15 cellular contexts compared by ENCODE assay signal in genomic region chr19:3142938-3143337, GRCh38. TPM values are rescaled to one million over a fixed set of nuclear protein-coding genes. Genes with fewer than 3 reads are reported as not detected.
DNase-seq lines count a peak whose midpoint lies in the region; ATAC-seq and TF ChIP-seq lines count a peak whose summit lies in the region.
"Had no signal": no experiment of that assay in that cellular context is flagged by ENCODE, and none has a peak within 500 bp of the region (broad histone marks: within the 10 kb centered on the region; RNA-seq: fewer than 3 reads in every experiment).

No MANE protein-coding gene starts in this region.

- TF ChIP-seq EP300 in transverse colon (IDR thresholded peaks at IDR 0.05; ENCODE audit: low read depth): no peak

- no peak overlapping the region for H3K4me3 Mint-ChIP-seq in activated CD4-positive, alpha-beta memory T cell treated with anti-CD3 and anti-CD28 coated beads for 36 hours

- H3K9me3 ChIP-seq in left ventricle myocardium inferior (replicated peaks) (peaks cover 13% of the 10 kb centered on the region), fibroblast of lung (ENCODE audit: control insufficient read depth, insufficient read depth, low read depth, low read length) (no peaks in the 10 kb centered on the region), transverse colon (no peaks in the 10 kb centered on the region)

- H3K27me3 ChIP-seq in left ventricle myocardium inferior (ENCODE audit: low read depth) (no peaks in the 10 kb centered on the region), fibroblast of lung (ENCODE audit: control insufficient read depth, insufficient read depth, low read length) (no peaks in the 10 kb centered on the region), transverse colon (no peaks in the 10 kb centered on the region)

- peaks cover 15% of the 10 kb centered on the region for H3K4me1 ChIP-seq in left ventricle myocardium inferior
- peaks cover 6% of the 10 kb centered on the region for H3K4me1 ChIP-seq in fibroblast of lung (ENCODE audit: control insufficient read depth, extremely low read depth, insufficient read depth, low read length)
- H3K4me1 ChIP-seq in transverse colon: peaks cover 0 to 10% (median 0%) of the 10 kb centered on the region in 4 donors

- no peak overlapping the region for H2AFZ ChIP-seq in fibroblast of lung (ENCODE audit: low read length)

- 61 to 67% methylated on average over 6 to 9 of the region's 9 CpGs for WGBS in transverse colon (ENCODE audit: low coverage in 1 of 2), 2 donors

- intact Hi-C loops in left ventricle myocardium inferior (cut with micrococcal nuclease) (no loop called here), Right ventricle myocardium inferior (cut with DNase I) (no loop called here), transverse colon (cut with DNase I; ENCODE audit: low total_unique reads) (no loop called here), posterior vena cava (cut with DNase I) (no loop called here)
- intact Hi-C loops in activated CD4-positive, alpha-beta memory T cell treated with anti-CD3 and anti-CD28 coated beads for 36 hours (cut with micrococcal nuclease): loop anchor here (1.0 kb wide), 1 partner anchor 10 kb away; no protein-coding TSS in a partner anchor

- H3K36me3 ChIP-seq in left ventricle myocardium inferior (no peaks in the 10 kb centered on the region), fibroblast of lung (ENCODE audit: control insufficient read depth, insufficient read depth, low read length) (no peaks in the 10 kb centered on the region), transverse colon (no peaks in the 10 kb centered on the region)

- no peaks in the 10 kb centered on the region for H4K20me1 ChIP-seq in fibroblast of lung (ENCODE audit: control insufficient read depth, extremely low read depth, insufficient read depth, low read length)

- POLR2A ChIA-PET in activated CD4-positive, alpha-beta memory T cell treated with anti-CD3 and anti-CD28 coated beads for 36 hours (lab: Charles Lee): interaction anchor here (0.7 kb wide), 1 partner anchor 11 kb away, joined by 4 read pairs; no protein-coding TSS in a partner anchor

- TF ChIP-seq POLR2A in transverse colon (IDR thresholded peaks at IDR 0.05): no peak

- no peak for ATAC-seq in Right ventricle myocardium inferior
- ATAC-seq in GM21576 (IDR thresholded peaks at IDR 0.05; ENCODE audit: unreplicated experiment): no peak

- H3K4me1 Mint-ChIP-seq in activated CD4-positive, alpha-beta memory T cell treated with anti-CD3 and anti-CD28 coated beads for 36 hours (ENCODE audit: low read depth): peaks cover 38% of the 10 kb centered on the region

- H3K4me2 ChIP-seq in fibroblast of lung (ENCODE audit: extremely low read depth, insufficient read depth, low read length): no peak overlapping the region

- in situ Hi-C loops in transverse colon (cut with MboI; ENCODE audit: low pct_ligation_motif_present in 1 of 4, low pct_unique_long_range_greater_than_20kb in 1 of 4, low sequenced_read_pairs in 3 of 4): no loop called here

- H3K79me2 ChIP-seq in fibroblast of lung (ENCODE audit: control insufficient read depth, insufficient read depth, low read length): no peaks in the 10 kb centered on the region

- H3K4me3 ChIP-seq in left ventricle myocardium inferior (no peak overlapping the region), fibroblast of lung (replicated peaks in 1 of 4; ENCODE audit: control extremely low read depth in 1 of 4, insufficient read depth in 1 of 4, low read depth in 3 of 4, low read length in 4 of 4) (no peak overlapping the region), transverse colon (no peak overlapping the region)
- H3K4me3 ChIP-seq: lung had no signal

- H3K36me3 Mint-ChIP-seq in activated CD4-positive, alpha-beta memory T cell treated with anti-CD3 and anti-CD28 coated beads for 36 hours: peaks cover 18% of the 10 kb centered on the region

- peak overlapping the region; percentile 9 for H3K27ac Mint-ChIP-seq in activated CD4-positive, alpha-beta memory T cell treated with anti-CD3 and anti-CD28 coated beads for 36 hours

- no peak for DNase-seq in left ventricle myocardium inferior
- no peak for DNase-seq in Right ventricle myocardium inferior (ENCODE audit: missing footprints)
- DNase-seq in activated CD4-positive, alpha-beta memory T cell treated with anti-CD3 and anti-CD28 coated beads for 36 hours: no peak
- no peak for DNase-seq in fibroblast of lung (ENCODE audit: low read depth in 2 of 2)
- no peak for DNase-seq in transverse colon
- no peak for DNase-seq in posterior vena cava (ENCODE audit: low spot score)
- DNase-seq in HK-2 (ENCODE audit: unreplicated experiment): no peak
- DNase-seq: activated effector memory CD4-positive, alpha-beta T cell treated with Interleukin-2 at 50 U/mL for 16 hours; NCI-H2171; NK-92 treated with Interleukin-12 subunit alpha and Interleukin-12 subunit beta, amount 100 ng/mL, for 24 hours; retina; SHP77 treated with DMSO at 0.1 percent for 48 hours had no signal

- peak overlapping the region; percentile 73 for H3K27ac ChIP-seq in left ventricle myocardium inferior (replicated peaks)
- peak overlapping the region; percentile 94 for H3K27ac ChIP-seq in fibroblast of lung (ENCODE audit: insufficient read depth, low read length)
- peak overlapping the region; percentile 55 to 70 (median 64) for H3K27ac ChIP-seq in transverse colon

- no peaks in the 10 kb centered on the region for H3K9me3 Mint-ChIP-seq in activated CD4-positive, alpha-beta memory T cell treated with anti-CD3 and anti-CD28 coated beads for 36 hours
- H3K9me3 Mint-ChIP-seq: natural killer cell treated with Interleukin-12 subunit alpha and Interleukin-12 subunit beta and Interleukin-15 and Interleukin-18, amount 100 ng/mL, for 72 hours had no signal

- CTCF ChIA-PET in activated CD4-positive, alpha-beta memory T cell treated with anti-CD3 and anti-CD28 coated beads for 36 hours (lab: Charles Lee): interaction anchor here (1.5 to 8.4 kb wide), 4 partner anchors 10 to 68 kb away, joined by 4 to 59 read pairs (median 7); no protein-coding TSS in a partner anchor

- no peaks in the 10 kb centered on the region for H3K27me3 Mint-ChIP-seq in activated CD4-positive, alpha-beta memory T cell treated with anti-CD3 and anti-CD28 coated beads for 36 hours
- H3K27me3 Mint-ChIP-seq: natural killer cell treated with Interleukin-12 subunit alpha and Interleukin-12 subunit beta and Interleukin-15 and Interleukin-18, amount 100 ng/mL, for 72 hours had no signal

- H3K9ac ChIP-seq in fibroblast of lung (ENCODE audit: insufficient read depth, low read length): no peak overlapping the region

- TF ChIP-seq CTCF in left ventricle myocardium inferior (IDR thresholded peaks at IDR 0.05; ENCODE audit: borderline replicate concordance) (no peak), fibroblast of lung (conservative IDR thresholded peaks at IDR 0.05 in 1 of 2, IDR thresholded peaks at IDR 0.05 in 1 of 2; ENCODE audit: low read depth in 1 of 2, low read length in 2 of 2) (no peak), transverse colon (IDR thresholded peaks at IDR 0.05) (no peak)

RNA-seq across cellular contexts. Expression of gene GNA15, which starts 7.1 kb away (rescaled TPM):
- 1.2 TPM for total RNA-seq in left ventricle myocardium inferior
- 2.9 TPM for total RNA-seq in Right ventricle myocardium inferior
- total RNA-seq in activated CD4-positive, alpha-beta memory T cell treated with anti-CD3 and anti-CD28 coated beads for 36 hours: 10 to 100 TPM; 78.4 to 79.5 TPM
- not detected in 2 replicates for total RNA-seq in fibroblast of lung
- polyA plus RNA-seq in fibroblast of lung: not detected in 2 replicates
- not detected in 2 replicates for polyA plus RNA-seq in fibroblast of lung (2012)
- not detected in 2 replicates for polyA minus RNA-seq in fibroblast of lung (ENCODE audit: low replicate concordance)
- total RNA-seq in transverse colon: 1 to 10 TPM in 2 of 4 donors, not detected in 2; 1.9 to 2.2 TPM
- 1 to 10 TPM; 7.0 to 9.9 TPM for total RNA-seq in posterior vena cava

RNA-seq across cellular contexts. Expression of gene S1PR4, which starts 35.6 kb away (rescaled TPM):
- total RNA-seq in left ventricle myocardium inferior: 0.60 TPM
- 1.2 TPM for total RNA-seq in Right ventricle myocardium inferior
- total RNA-seq in activated CD4-positive, alpha-beta memory T cell treated with anti-CD3 and anti-CD28 coated beads for 36 hours: 10 to 100 TPM; 32.7 to 34.0 TPM
- not detected in 2 replicates for total RNA-seq in fibroblast of lung
- not detected in 2 replicates for polyA plus RNA-seq in fibroblast of lung
- not detected in 2 replicates for polyA plus RNA-seq in fibroblast of lung (2012)
- not detected in 2 replicates for polyA minus RNA-seq in fibroblast of lung (ENCODE audit: low replicate concordance)
- 10 to 100 TPM in 1 of 4 donors, 1 to 10 TPM in 1, under 1 TPM in 1, not detected in 1; 0.68 to 14.6 (median 6.0) TPM for total RNA-seq in transverse colon
- total RNA-seq in posterior vena cava: 1 to 10 TPM; 1.7 to 3.1 TPM

RNA-seq across cellular contexts. Expression of gene NCLN, which starts 42.8 kb away (rescaled TPM):
- total RNA-seq in left ventricle myocardium inferior: 28.3 TPM
- total RNA-seq in Right ventricle myocardium inferior: 23.7 TPM
- total RNA-seq in activated CD4-positive, alpha-beta memory T cell treated with anti-CD3 and anti-CD28 coated beads for 36 hours: 10 to 100 TPM; 47.0 to 50.9 TPM
- 24.4 and 35.8 TPM in 2 replicates for total RNA-seq in fibroblast of lung
- 33.0 and 52.5 TPM in 2 replicates for polyA plus RNA-seq in fibroblast of lung
- 58.8 and 103 TPM in 2 replicates for polyA plus RNA-seq in fibroblast of lung (2012)
- polyA minus RNA-seq in fibroblast of lung (ENCODE audit: low replicate concordance): 108 and 141 TPM in 2 replicates
- 100 to 1,000 TPM in 2 of 4 donors, 10 to 100 TPM in 2; 65.4 to 142 (median 102) TPM for total RNA-seq in transverse colon
- 10 to 100 TPM; 37.7 to 40.4 TPM for total RNA-seq in posterior vena cava

RNA-seq across cellular contexts. Expression of gene GNA11, which starts 48.8 kb away (rescaled TPM):
- 58.1 TPM for total RNA-seq in left ventricle myocardium inferior
- 64.7 TPM for total RNA-seq in Right ventricle myocardium inferior
- 10 to 100 TPM in 1 of 2 experiments, 1 to 10 TPM in 1; 6.3 to 11.6 TPM for total RNA-seq in activated CD4-positive, alpha-beta memory T cell treated with anti-CD3 and anti-CD28 coated beads for 36 hours
- 40.8 and 46.2 TPM in 2 replicates for total RNA-seq in fibroblast of lung
- 43.7 and 61.4 TPM in 2 replicates for polyA plus RNA-seq in fibroblast of lung
- 58.8 and 73.6 TPM in 2 replicates for polyA plus RNA-seq in fibroblast of lung (2012)
- 184 and 228 TPM in 2 replicates for polyA minus RNA-seq in fibroblast of lung (ENCODE audit: low replicate concordance)
- total RNA-seq in transverse colon: 100 to 1,000 TPM; 160 to 467 (median 242) TPM
- 10 to 100 TPM; 71.9 to 76.5 TPM for total RNA-seq in posterior vena cava

Comparison
In these comparisons a context has a peak if more than half of its experiments do, and no peak if none do; other contexts are left out.
1. RNA of gene GNA15, which starts 7.1 kb away (total RNA-seq): 78.4 to 79.5 TPM in activated CD4-positive, alpha-beta memory T cell treated with anti-CD3 and anti-CD28 coated beads for 36 hours; 7.0 to 9.9 TPM in posterior vena cava, 2.9 TPM in Right ventricle myocardium inferior (single experiment), 1.9 to 2.2 TPM in transverse colon, 1.2 TPM in left ventricle myocardium inferior (single experiment) and not detected in fibroblast of lung; every median in the first group is over 4 times any median in the second.
2. Peak in every context shown above with its lines, with median percentiles within 50 percentile points of each other: H3K27ac ChIP-seq.